ENCODE assay signal across 10 cellular contexts in genomic region chr3:87674397-87675161, GRCh38.
A peak's percentile ranks its signal among the peaks of the same experiment; 100 is the strongest.
DNase-seq lines count a peak whose midpoint lies in the region; ATAC-seq lines count a peak whose summit lies in the region.
"Had no signal": no experiment of that assay in that cellular context is flagged by ENCODE, and none has a peak within 500 bp of the region (broad histone marks: within the 10 kb centered on the region; RNA-seq: fewer than 3 reads in every experiment).

No MANE protein-coding gene starts in this region.

- intact Hi-C loops in Right ventricle myocardium superior (cut with DNase I), result no loop called here

- peaks cover 17% of the 10 kb centered on the region for H3K27me3 Mint-ChIP-seq in activated naive CD8-positive, alpha-beta T cell treated with anti-CD3 and anti-CD28 coated beads, Interleukin-2, amount 50 U/mL, for 24 hours
- H3K27me3 Mint-ChIP-seq in activated naive CD8-positive, alpha-beta T cell treated with anti-CD3 and anti-CD28 coated beads for 36 hours, result no peaks in the 10 kb centered on the region

- no peaks in the 10 kb centered on the region for H3K36me3 Mint-ChIP-seq in activated naive CD8-positive, alpha-beta T cell treated with anti-CD3 and anti-CD28 coated beads, Interleukin-2, amount 50 U/mL, for 24 hours (ENCODE audit: low read depth)
- H3K36me3 Mint-ChIP-seq in activated naive CD8-positive, alpha-beta T cell treated with anti-CD3 and anti-CD28 coated beads for 36 hours, result no peaks in the 10 kb centered on the region
- H3K36me3 Mint-ChIP-seq: mesothelial cell of epicardium had no signal

- no peak overlapping the region for H3K27ac Mint-ChIP-seq in activated naive CD8-positive, alpha-beta T cell treated with anti-CD3 and anti-CD28 coated beads, Interleukin-2, amount 50 U/mL, for 24 hours
- H3K27ac Mint-ChIP-seq in activated naive CD8-positive, alpha-beta T cell treated with anti-CD3 and anti-CD28 coated beads for 36 hours, result no peak overlapping the region
- H3K27ac Mint-ChIP-seq: mesothelial cell of epicardium had no signal

- H3K9me3 Mint-ChIP-seq in activated naive CD8-positive, alpha-beta T cell treated with anti-CD3 and anti-CD28 coated beads, Interleukin-2, amount 50 U/mL, for 24 hours, result no peaks in the 10 kb centered on the region
- no peaks in the 10 kb centered on the region for H3K9me3 Mint-ChIP-seq in activated naive CD8-positive, alpha-beta T cell treated with anti-CD3 and anti-CD28 coated beads for 36 hours
- H3K9me3 Mint-ChIP-seq: mesothelial cell of epicardium had no signal

- no peak overlapping the region for H3K4me3 Mint-ChIP-seq in activated naive CD8-positive, alpha-beta T cell treated with anti-CD3 and anti-CD28 coated beads, Interleukin-2, amount 50 U/mL, for 24 hours
- no peak overlapping the region for H3K4me3 Mint-ChIP-seq in activated naive CD8-positive, alpha-beta T cell treated with anti-CD3 and anti-CD28 coated beads for 36 hours
- H3K4me3 Mint-ChIP-seq: mesothelial cell of epicardium had no signal

- ATAC-seq in activated naive CD8-positive, alpha-beta T cell treated with anti-CD3 and anti-CD28 coated beads, Interleukin-2, amount 50 U/mL, for 24 hours, result peak; percentile 52
- ATAC-seq in HG02588 (IDR thresholded peaks at IDR 0.05; ENCODE audit: unreplicated experiment) (peak; percentile 100), HG03460 (IDR thresholded peaks at IDR 0.05; ENCODE audit: unreplicated experiment) (peak; percentile 99), Right ventricle myocardium superior (ENCODE audit: poor library complexity) (no peak)
- peak; percentile 52 for ATAC-seq in stimulated activated naive CD8-positive, alpha-beta T cell treated with anti-CD3 and anti-CD28 coated beads, Interleukin-15, Interleukin-2, amounts not matched to agents 100 U/mL and 50 U/mL, for 24 hours
- ATAC-seq: A549 had no signal

- H3K4me1 Mint-ChIP-seq in activated naive CD8-positive, alpha-beta T cell treated with anti-CD3 and anti-CD28 coated beads, Interleukin-2, amount 50 U/mL, for 24 hours, result peaks cover 7% of the 10 kb centered on the region
- H3K4me1 Mint-ChIP-seq in activated naive CD8-positive, alpha-beta T cell treated with anti-CD3 and anti-CD28 coated beads for 36 hours, result no peaks in the 10 kb centered on the region

- DNase-seq in activated naive CD8-positive, alpha-beta T cell treated with anti-CD3 and anti-CD28 coated beads, Interleukin-2, amount 50 U/mL, for 24 hours, result no peak
- DNase-seq in activated naive CD8-positive, alpha-beta T cell treated with anti-CD3 and anti-CD28 coated beads for 36 hours, result no peak
- DNase-seq in stimulated activated naive CD8-positive, alpha-beta T cell treated with anti-CD3 and anti-CD28 coated beads, Interleukin-15, Interleukin-2, amounts not matched to agents 100 U/mL and 50 U/mL, for 24 hours, result no peak
- DNase-seq in Right ventricle myocardium superior (no peak), SHP77 (lab: John Stamatoyannopoulos, UW) (no peak)
- no peak for DNase-seq in activated naive CD4-positive, alpha-beta T cell treated with anti-CD3 and anti-CD28 coated beads, Interleukin-2, amount 50 U/mL, for 16 hours
